ENCODE assay signal across 8 cellular contexts in genomic region chr19:52094526-52094925, GRCh38. TPM values are rescaled to one million over a fixed set of nuclear protein-coding genes. Genes with fewer than 3 reads are reported as not detected.
DNase-seq lines count a peak whose midpoint lies in the region; ATAC-seq lines count a peak whose summit lies in the region.

No MANE protein-coding gene starts in this region.

- H3K27ac ChIP-seq in iPS-18a (ENCODE audit: low read length) = no peak overlapping the region

- ATAC-seq in activated T-cell treated with anti-CD3 and anti-CD28 coated beads, Interleukin-2, amount 50 U/mL, for 72 hours (replicated peaks in 1 of 2) = no peak
- peak in 1 of 2 donors; percentile 6 for ATAC-seq in stimulated activated naive B cell treated with anti-CD40 and anti-IgM and Interleukin-4, amounts not matched to agents 10 μg/mL and 1 μg/mL and 100 μg/mL, for 72 hours (replicated peaks)
- ATAC-seq in HG03565 (IDR thresholded peaks at IDR 0.05; ENCODE audit: unreplicated experiment) = no peak
- ATAC-seq in HG03196 (IDR thresholded peaks at IDR 0.05; ENCODE audit: unreplicated experiment) = no peak

- H3K36me3 Mint-ChIP-seq in activated T-cell treated with anti-CD3 and anti-CD28 coated beads, Interleukin-2, amount 50 U/mL, for 72 hours (ENCODE audit: insufficient read depth in 2 of 2) = peaks cover 48 to 75% of the 10 kb centered on the region in 2 donors
- peaks cover 64 to 71% of the 10 kb centered on the region in 2 donors for H3K36me3 Mint-ChIP-seq in stimulated activated naive B cell treated with anti-CD40 and anti-IgM and Interleukin-4, amounts not matched to agents 10 μg/mL and 1 μg/mL and 100 μg/mL, for 72 hours

- H3K27me3 ChIP-seq in iPS-18a (ENCODE audit: control insufficient read depth, insufficient read depth, low read length) = peaks cover 11% of the 10 kb centered on the region

- peak overlapping the region; percentile 96 for H3K4me3 ChIP-seq in iPS-18a (ENCODE audit: low read length)

- H3K9me3 ChIP-seq in iPS-18a (ENCODE audit: control insufficient read depth, low read depth, low read length) = peaks cover 19% of the 10 kb centered on the region

- peaks cover 20 to 31% of the 10 kb centered on the region in 2 donors for H3K9me3 Mint-ChIP-seq in activated T-cell treated with anti-CD3 and anti-CD28 coated beads, Interleukin-2, amount 50 U/mL, for 72 hours
- peaks cover 20 to 24% of the 10 kb centered on the region in 2 donors for H3K9me3 Mint-ChIP-seq in stimulated activated naive B cell treated with anti-CD40 and anti-IgM and Interleukin-4, amounts not matched to agents 10 μg/mL and 1 μg/mL and 100 μg/mL, for 72 hours

- DNase-seq in DMS53 (lab: John Stamatoyannopoulos, UW) = peak; percentile 31
- no peak for DNase-seq in DMS53 treated with DMSO at 0.1 percent for 48 hours (lab: John Stamatoyannopoulos, UW; ENCODE audit: unreplicated experiment)
- no peak for DNase-seq in activated T-cell treated with anti-CD3 and anti-CD28 coated beads, Interleukin-2, amount 50 U/mL, for 72 hours
- DNase-seq in stimulated activated naive B cell treated with anti-CD40 and anti-IgM and Interleukin-4, amounts not matched to agents 10 μg/mL and 1 μg/mL and 100 μg/mL, for 72 hours = no peak
- no peak for DNase-seq in SHP77 (lab: John Stamatoyannopoulos, UW)

- H3K27me3 Mint-ChIP-seq in activated T-cell treated with anti-CD3 and anti-CD28 coated beads, Interleukin-2, amount 50 U/mL, for 72 hours (ENCODE audit: low read depth) = no peaks in the 10 kb centered on the region
- no peaks in the 10 kb centered on the region for H3K27me3 Mint-ChIP-seq in stimulated activated naive B cell treated with anti-CD40 and anti-IgM and Interleukin-4, amounts not matched to agents 10 μg/mL and 1 μg/mL and 100 μg/mL, for 72 hours

- peak overlapping the region; percentile 87 to 97 for H3K4me3 Mint-ChIP-seq in activated T-cell treated with anti-CD3 and anti-CD28 coated beads, Interleukin-2, amount 50 U/mL, for 72 hours
- peak overlapping the region; percentile 95 to 98 for H3K4me3 Mint-ChIP-seq in stimulated activated naive B cell treated with anti-CD40 and anti-IgM and Interleukin-4, amounts not matched to agents 10 μg/mL and 1 μg/mL and 100 μg/mL, for 72 hours

- H3K4me1 Mint-ChIP-seq in activated T-cell treated with anti-CD3 and anti-CD28 coated beads, Interleukin-2, amount 50 U/mL, for 72 hours (ENCODE audit: low read depth) = peaks cover 20% of the 10 kb centered on the region
- H3K4me1 Mint-ChIP-seq in stimulated activated naive B cell treated with anti-CD40 and anti-IgM and Interleukin-4, amounts not matched to agents 10 μg/mL and 1 μg/mL and 100 μg/mL, for 72 hours = peaks cover 20 to 28% of the 10 kb centered on the region in 2 donors

- no peaks in the 10 kb centered on the region for H3K36me3 ChIP-seq in iPS-18a (ENCODE audit: control insufficient read depth, low read depth, low read length)

- H3K9ac ChIP-seq in iPS-18a (ENCODE audit: low read length) = peak overlapping the region; percentile 83

- peak overlapping the region; percentile 94 for H3K27ac Mint-ChIP-seq in activated T-cell treated with anti-CD3 and anti-CD28 coated beads, Interleukin-2, amount 50 U/mL, for 72 hours
- peak overlapping the region; percentile 98 for H3K27ac Mint-ChIP-seq in stimulated activated naive B cell treated with anti-CD40 and anti-IgM and Interleukin-4, amounts not matched to agents 10 μg/mL and 1 μg/mL and 100 μg/mL, for 72 hours

- peaks cover 4% of the 10 kb centered on the region for H3K4me1 ChIP-seq in iPS-18a (ENCODE audit: control insufficient read depth, low read depth, low read length)

RNA-seq across cellular contexts. Expression of gene ZNF841, which starts 1.0 kb away (rescaled TPM):
- 10 to 100 TPM; 18.4 to 20.8 TPM for total RNA-seq in activated T-cell treated with anti-CD3 and anti-CD28 coated beads, Interleukin-2, amount 50 U/mL, for 72 hours

RNA-seq across cellular contexts. Expression of gene ZNF616, which starts 45.2 kb away (rescaled TPM):
- total RNA-seq in activated T-cell treated with anti-CD3 and anti-CD28 coated beads, Interleukin-2, amount 50 U/mL, for 72 hours = 10 to 100 TPM; 10.4 to 12.1 TPM

RNA-seq across cellular contexts. Expression of gene ZNF432, which starts 45.9 kb away (rescaled TPM):
- total RNA-seq in activated T-cell treated with anti-CD3 and anti-CD28 coated beads, Interleukin-2, amount 50 U/mL, for 72 hours = 10 to 100 TPM; 13.1 to 14.3 TPM
